27 cellular contexts compared by ENCODE assay signal in the genomic region with DNA sequence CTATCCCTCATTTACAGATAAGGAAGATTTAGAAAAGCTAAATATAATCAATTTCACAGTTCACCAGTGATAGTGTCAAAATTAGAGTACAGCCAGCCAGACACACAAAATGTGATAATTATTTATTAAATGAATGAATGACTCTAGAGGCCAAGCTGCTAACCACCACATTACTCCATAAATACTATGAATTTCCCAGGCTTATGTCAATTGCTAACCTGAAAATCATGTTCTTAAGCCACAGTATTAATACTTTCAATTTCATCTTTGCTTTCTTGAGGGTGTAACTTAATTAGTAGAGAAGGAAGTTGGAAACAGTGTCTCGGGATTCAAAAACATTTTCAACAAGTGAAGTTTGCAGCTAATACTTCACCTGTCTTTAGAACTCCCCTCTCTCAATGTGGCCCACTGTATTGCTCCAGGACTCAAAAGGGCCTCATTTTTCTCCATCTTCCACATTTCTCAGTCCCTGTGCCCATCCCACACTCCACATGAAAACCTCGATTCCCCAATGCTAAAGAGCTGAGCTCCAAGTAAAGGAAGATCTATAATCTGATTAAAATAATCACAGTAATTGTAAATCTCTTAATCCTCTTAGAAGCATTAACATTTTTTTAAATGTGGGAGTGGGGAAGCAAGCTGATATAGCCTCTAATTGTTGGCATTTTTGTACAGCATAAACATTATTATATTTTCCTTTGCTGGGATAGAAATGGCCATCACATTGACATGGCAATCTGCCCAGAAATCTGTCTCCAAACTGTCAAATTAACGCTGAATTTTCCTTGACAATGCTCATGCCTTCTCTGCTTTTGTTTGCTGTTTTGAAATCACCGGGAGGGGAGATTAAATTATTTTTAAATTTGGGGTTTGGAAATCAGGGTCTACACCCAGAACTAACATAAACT.
A peak's percentile ranks its signal among the peaks of the same experiment; 100 is the strongest.
DNase-seq lines count a peak whose midpoint lies in the region; FAIRE-seq and TF ChIP-seq lines count a peak whose summit lies in the region.
"Had no signal": no experiment of that assay in that cellular context is flagged by ENCODE, and none has a peak within 500 bp of the region (broad histone marks: within the 10 kb centered on the region; RNA-seq: fewer than 3 reads in every experiment).

No MANE protein-coding gene starts in this region.

- H3K79me2 ChIP-seq in mesendoderm (ENCODE audit: control insufficient read depth, insufficient read depth, low read length), result peaks cover 9% of the 10 kb centered on the region

- H3K36me3 ChIP-seq in WERI-Rb-1, result peaks cover 3% of the 10 kb centered on the region
- H3K36me3 ChIP-seq in mesendoderm (ENCODE audit: control insufficient read depth, insufficient read depth, low read length), result no peaks in the 10 kb centered on the region
- H3K36me3 ChIP-seq: thoracic aorta had no signal

- H3K4me2 ChIP-seq in mesendoderm (ENCODE audit: low read length), result no peak overlapping the region

- H3K9me3 Mint-ChIP-seq in HFFc6, result no peaks in the 10 kb centered on the region

- no peak overlapping the region for H4K8ac ChIP-seq in mesendoderm (ENCODE audit: low read depth, low read length)

- H3K4me3 Mint-ChIP-seq in HFFc6, result no peak overlapping the region
- H3K4me3 Mint-ChIP-seq: activated T-helper 1 cell treated with anti-CD3 and anti-CD28 coated beads, Interleukin-12 subunit alpha, Interleukin-12 subunit beta, Interleukin-2, Interleukin-4 antibody, amounts not matched to agents 30 ng/mL and 10 ng/mL and 1 ng/mL, durations not matched to agents 14 hours and 24 hours and 36 hours; CD4-positive, CD25-positive, alpha-beta regulatory T cell; stimulated activated naive B cell treated with anti-CD40 and anti-IgM and Interleukin-4, amounts not matched to agents 10 μg/mL and 1 μg/mL and 100 μg/mL, for 72 hours; T-cell had no signal

- H3K27ac ChIP-seq in WERI-Rb-1, result no peak overlapping the region
- no peak overlapping the region for H3K27ac ChIP-seq in mesendoderm (ENCODE audit: low read depth, low read length)
- H3K27ac ChIP-seq: foreskin keratinocyte, thoracic aorta had no signal

- no peak overlapping the region for H2BK5ac ChIP-seq in mesendoderm (ENCODE audit: low read length)

- no peak overlapping the region for H3K9ac ChIP-seq in mesendoderm (ENCODE audit: low read length)

- no peaks in the 10 kb centered on the region; the same call in 1 of the 2 replicates for H3K27me3 Mint-ChIP-seq in HFFc6 (ENCODE audit: insufficient read depth)
- H3K27me3 Mint-ChIP-seq: CD4-positive, CD25-positive, alpha-beta regulatory T cell; stimulated activated naive B cell treated with anti-CD40 and anti-IgM and Interleukin-4, amounts not matched to agents 10 μg/mL and 1 μg/mL and 100 μg/mL, for 72 hours; T-cell had no signal

- no peak overlapping the region for H3K18ac ChIP-seq in mesendoderm (ENCODE audit: low read length)

- TF ChIP-seq CTCF in D721Med (IDR thresholded peaks at IDR 0.05; ENCODE audit: insufficient read depth, missing control alignments) (no peak), WERI-Rb-1 (IDR thresholded peaks at IDR 0.05; ENCODE audit: low read depth, low read length) (no peak), HFFc6 (IDR thresholded peaks at IDR 0.05) (no peak)

- WGBS in mesendoderm (ENCODE audit: extremely low coverage, insufficient coverage, low lambda C conversion rate), result no CpG with 5 or more reads among the region's 4 CpGs

- H3K4me1 ChIP-seq in mesendoderm (ENCODE audit: control insufficient read depth, low read depth, low read length), result no peaks in the 10 kb centered on the region
- H3K4me1 ChIP-seq: foreskin keratinocyte had no signal

- H2AK5ac ChIP-seq in mesendoderm (ENCODE audit: low read length), result no peak overlapping the region

- no peak overlapping the region for H3K23ac ChIP-seq in mesendoderm (ENCODE audit: low read length)

- no peak overlapping the region for H2BK15ac ChIP-seq in mesendoderm (replicated peaks; ENCODE audit: low read depth)

- H3K36me3 Mint-ChIP-seq in HFFc6 (ENCODE audit: low read depth), result no peaks in the 10 kb centered on the region
- H3K36me3 Mint-ChIP-seq: CD4-positive, CD25-positive, alpha-beta regulatory T cell; stimulated activated naive B cell treated with anti-CD40 and anti-IgM and Interleukin-4, amounts not matched to agents 10 μg/mL and 1 μg/mL and 100 μg/mL, for 72 hours; T-cell had no signal

- no peak for DNase-seq in D721Med (ENCODE audit: insufficient read length, low spot score)
- peak; percentile 10 for DNase-seq in NCI-H1105 (lab: John Stamatoyannopoulos, UW)
- DNase-seq in WERI-Rb-1, result peak; percentile 30
- DNase-seq in mesendoderm, result peak; percentile 39
- DNase-seq in hepatic stellate cell (ENCODE audit: low spot score), result no peak
- DNase-seq in HFFc6, result no peak
- DNase-seq in hippocampal formation (lab: John Stamatoyannopoulos, UW), result no peak
- no peak for DNase-seq in NAMALWA (ENCODE audit: low spot score)
- DNase-seq: activated naive CD4-positive, alpha-beta T cell treated with anti-CD3 and anti-CD28 coated beads, Interleukin-2, amount 50 U/mL, for 16 hours; CD4-positive, CD25-positive, alpha-beta regulatory T cell; DMS79; foreskin keratinocyte; islet precursor cell; KG1; NCI-H2029; NCI-H526; occipital lobe; OCI-M1; Right ventricle myocardium superior; small intestine; stimulated activated naive B cell treated with anti-CD40 and anti-IgM and Interleukin-4, amounts not matched to agents 10 μg/mL and 1 μg/mL and 100 μg/mL, for 72 hours; T-cell had no signal

- H3K4me3 ChIP-seq in WERI-Rb-1 (ENCODE audit: low read depth, low read length) (no peak overlapping the region), mesendoderm (ENCODE audit: low read length) (no peak overlapping the region)
- H3K4me3 ChIP-seq: lung, thoracic aorta had no signal

- FAIRE-seq in D721Med (lab: Jason Lieb, UNC), result peak; percentile 87
- FAIRE-seq: HTR-8/SVneo, small intestine, TTC549 had no signal

- no peak overlapping the region for H2BK120ac ChIP-seq in mesendoderm (ENCODE audit: low read depth, low read length)

- H3K9me3 ChIP-seq in WERI-Rb-1 (ENCODE audit: severe bottlenecking), result peaks cover 3% of the 10 kb centered on the region
- H3K9me3 ChIP-seq: thoracic aorta had no signal

- H3K4me1 Mint-ChIP-seq in HFFc6 (ENCODE audit: low read depth), result peaks cover 20% of the 10 kb centered on the region
- H3K4me1 Mint-ChIP-seq: CD4-positive, CD25-positive, alpha-beta regulatory T cell; stimulated activated naive B cell treated with anti-CD40 and anti-IgM and Interleukin-4, amounts not matched to agents 10 μg/mL and 1 μg/mL and 100 μg/mL, for 72 hours; T-cell had no signal

- H4K5ac ChIP-seq in mesendoderm (ENCODE audit: low read length), result no peak overlapping the region

- peaks cover 3% of the 10 kb centered on the region for H3K79me1 ChIP-seq in mesendoderm (ENCODE audit: low read length)

- no peak overlapping the region for H3K4ac ChIP-seq in mesendoderm (ENCODE audit: low read depth, low read length)

- no peak overlapping the region for H3K56ac ChIP-seq in mesendoderm (ENCODE audit: low read length)

- no peak overlapping the region for H3K27ac Mint-ChIP-seq in HFFc6
- H3K27ac Mint-ChIP-seq: activated T-helper 1 cell treated with anti-CD3 and anti-CD28 coated beads, Interleukin-12 subunit alpha, Interleukin-12 subunit beta, Interleukin-2, Interleukin-4 antibody, amounts not matched to agents 30 ng/mL and 10 ng/mL and 1 ng/mL, durations not matched to agents 14 hours and 24 hours and 36 hours; CD4-positive, CD25-positive, alpha-beta regulatory T cell; stimulated activated naive B cell treated with anti-CD40 and anti-IgM and Interleukin-4, amounts not matched to agents 10 μg/mL and 1 μg/mL and 100 μg/mL, for 72 hours; T-cell had no signal

- no peaks in the 10 kb centered on the region for H3K27me3 ChIP-seq in WERI-Rb-1 (ENCODE audit: insufficient read depth, low read depth, severe bottlenecking)
- H3K27me3 ChIP-seq in mesendoderm (ENCODE audit: insufficient read depth, low read length, poor library complexity), result no peaks in the 10 kb centered on the region
- H3K27me3 ChIP-seq: foreskin keratinocyte had no signal

Comparison
In these comparisons a context has a peak if more than half of its experiments do, and no peak if none do; other contexts are left out.
1. DNase-seq: peak in NCI-H1105 (single experiment), WERI-Rb-1 (single experiment) and mesendoderm (single experiment); none in D721Med (single experiment), hepatic stellate cell (single experiment), HFFc6 (single experiment), hippocampal formation (0 of 2) and NAMALWA (single experiment).